Comparison of ENCODE assay signal across 23 cellular contexts in the genomic region with DNA sequence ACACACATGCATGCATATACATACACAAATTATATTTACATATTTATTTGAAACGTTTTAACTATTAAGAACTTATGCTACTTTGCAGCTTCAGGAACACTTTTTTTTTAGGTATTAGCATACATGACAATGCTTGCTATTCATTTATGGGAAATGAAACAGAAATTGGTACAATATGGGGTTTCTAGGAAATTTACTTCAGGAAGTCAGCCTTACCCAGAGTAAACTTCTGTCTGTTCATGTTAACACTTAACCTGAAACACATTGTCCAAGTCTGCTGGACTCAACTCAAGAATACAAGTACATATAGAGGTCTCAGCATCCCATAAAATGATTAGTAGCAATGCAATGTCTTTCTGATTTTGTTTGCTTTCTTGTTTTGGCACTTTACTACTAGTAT.
"Had no signal": no experiment of that assay in that cellular context is flagged by ENCODE, and none has a peak within 500 bp of the region (broad histone marks: within the 10 kb centered on the region; RNA-seq: fewer than 3 reads in every experiment).

No MANE protein-coding gene starts in this region.

- H3K27ac ChIP-seq: coronary artery, esophagus squamous epithelium, gastroesophageal sphincter, left ventricle myocardium inferior, sigmoid colon, transverse colon had no signal

- H3K36me3 ChIP-seq: esophagus squamous epithelium, gastroesophageal sphincter, left ventricle myocardium inferior, sigmoid colon, transverse colon had no signal

- H3K4me1 ChIP-seq: esophagus squamous epithelium, sigmoid colon, transverse colon had no signal

- H3K9me3 Mint-ChIP-seq: activated CD4-positive, alpha-beta memory T cell treated with anti-CD3 and anti-CD28 coated beads, Interleukin-2, amount 10 ng/mL, durations not matched to agents 7 days and 5 days; activated T-cell treated with anti-CD3 and anti-CD28 coated beads, Interleukin-2, amount 50 U/mL, for 24 hours; activated T-helper 2 cell treated with anti-CD3 and anti-CD28 coated beads, Interferon-gamma antibody, Interleukin-2, Interleukin-4, amounts not matched to agents 10 μg/mL and 5 μg/mL and 100 μg/mL, durations not matched to agents 14 hours and 24 hours and 36 hours; endodermal cell; naive thymus-derived CD8-positive, alpha-beta T cell; stimulated activated naive B cell treated with anti-CD40 and anti-IgM and Interleukin-4, amounts not matched to agents 10 μg/mL and 1 μg/mL and 100 μg/mL, for 72 hours; WTC11 had no signal

- H3K4me3 Mint-ChIP-seq: activated CD4-positive, alpha-beta memory T cell treated with anti-CD3 and anti-CD28 coated beads, Interleukin-2, amount 10 ng/mL, durations not matched to agents 7 days and 5 days; activated T-cell treated with anti-CD3 and anti-CD28 coated beads, Interleukin-2, amount 50 U/mL, for 24 hours; endodermal cell; naive thymus-derived CD8-positive, alpha-beta T cell; stimulated activated naive B cell treated with anti-CD40 and anti-IgM and Interleukin-4, amounts not matched to agents 10 μg/mL and 1 μg/mL and 100 μg/mL, for 72 hours; WTC11 had no signal

- H3K36me3 Mint-ChIP-seq: naive thymus-derived CD8-positive, alpha-beta T cell; stimulated activated naive B cell treated with anti-CD40 and anti-IgM and Interleukin-4, amounts not matched to agents 10 μg/mL and 1 μg/mL and 100 μg/mL, for 72 hours; WTC11 had no signal

- H3K9me3 ChIP-seq: esophagus squamous epithelium, gastroesophageal sphincter, left ventricle myocardium inferior, sigmoid colon, transverse colon had no signal

- H3K27me3 ChIP-seq: esophagus squamous epithelium, gastroesophageal sphincter, sigmoid colon had no signal

- H3K4me1 Mint-ChIP-seq: endodermal cell; naive thymus-derived CD8-positive, alpha-beta T cell had no signal

- DNase-seq: activated CD4-positive, alpha-beta memory T cell treated with anti-CD3 and anti-CD28 coated beads, Interleukin-2, amount 10 ng/mL, durations not matched to agents 7 days and 5 days; activated CD8-positive, alpha-beta memory T cell treated with anti-CD3 and anti-CD28 coated beads, Interleukin-2, amount 50 U/mL, for 4 hours; activated naive CD4-positive, alpha-beta T cell; activated T-cell treated with anti-CD3 and anti-CD28 coated beads, Interleukin-2, amount 50 U/mL, for 24 hours; cerebellar nuclear complex; endodermal cell; esophagus squamous epithelium; head of caudate nucleus; hypothalamus; left ventricle myocardium inferior; naive thymus-derived CD8-positive, alpha-beta T cell; retina; sigmoid colon; stimulated activated CD4-positive, alpha-beta T cell treated with anti-CD3 and anti-CD28 coated beads, Interleukin-2, amount 100 ng/mL, for 48 hours; stimulated activated CD8-positive, alpha-beta memory T cell treated with anti-CD3 and anti-CD28 coated beads, Interleukin-4, amount 100 ng/mL, for 48 hours; stimulated activated naive B cell treated with anti-CD40 and anti-IgM and Interleukin-4, amounts not matched to agents 10 μg/mL and 1 μg/mL and 100 μg/mL, for 72 hours; transverse colon had no signal

- ATAC-seq: gastroesophageal sphincter; naive thymus-derived CD8-positive, alpha-beta T cell; stimulated activated naive B cell treated with anti-CD40 and anti-IgM and Interleukin-4, amounts not matched to agents 10 μg/mL and 1 μg/mL and 100 μg/mL, for 72 hours; WTC11 had no signal

- H3K4me3 ChIP-seq: coronary artery, esophagus squamous epithelium, gastroesophageal sphincter, left ventricle myocardium inferior, sigmoid colon, transverse colon had no signal

- H3K27ac Mint-ChIP-seq: activated CD4-positive, alpha-beta memory T cell treated with anti-CD3 and anti-CD28 coated beads, Interleukin-2, amount 10 ng/mL, durations not matched to agents 7 days and 5 days; activated T-cell treated with anti-CD3 and anti-CD28 coated beads, Interleukin-2, amount 50 U/mL, for 24 hours; activated T-helper 2 cell treated with anti-CD3 and anti-CD28 coated beads, Interferon-gamma antibody, Interleukin-2, Interleukin-4, amounts not matched to agents 10 μg/mL and 5 μg/mL and 100 μg/mL, durations not matched to agents 14 hours and 24 hours and 36 hours; endodermal cell; naive thymus-derived CD8-positive, alpha-beta T cell; progenitor cell of endocrine pancreas; stimulated activated naive B cell treated with anti-CD40 and anti-IgM and Interleukin-4, amounts not matched to agents 10 μg/mL and 1 μg/mL and 100 μg/mL, for 72 hours; WTC11 had no signal

- FAIRE-seq: urothelium cell line had no signal
